Comparison of ENCODE assay signal across 32 cellular contexts in the genomic region with DNA sequence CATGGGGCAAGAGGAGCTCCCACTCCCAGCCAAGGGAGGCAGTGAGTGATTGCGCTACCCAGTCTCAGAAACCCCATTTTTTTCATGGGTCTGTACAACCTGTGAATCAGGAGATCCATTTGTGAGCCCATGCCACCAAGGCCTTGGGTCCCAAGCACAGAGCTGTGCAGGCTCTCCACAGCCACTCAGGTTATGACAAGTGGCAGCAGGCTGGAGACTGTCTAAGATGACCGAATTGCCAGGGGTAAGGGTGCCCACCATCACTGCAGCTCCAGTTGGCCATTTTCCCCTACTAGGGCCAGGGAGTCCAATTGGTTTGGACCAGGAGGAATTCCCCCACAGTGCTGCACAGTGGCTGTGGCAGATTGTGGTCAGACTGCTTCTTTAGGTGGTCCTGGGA.
"Had no signal": no experiment of that assay in that cellular context is flagged by ENCODE, and none has a peak within 500 bp of the region (broad histone marks: within the 10 kb centered on the region; RNA-seq: fewer than 3 reads in every experiment).

No MANE protein-coding gene starts in this region.

- H3K4me1 ChIP-seq: adrenal gland, ascending aorta, body of pancreas, breast epithelium had no signal

- H3K27me3 ChIP-seq: ascending aorta, body of pancreas, brain microvascular endothelial cell, cardiac muscle cell had no signal

- ATAC-seq: activated naive CD4-positive, alpha-beta T cell treated with anti-CD3 and anti-CD28 coated beads, Interleukin-2, amount 50 U/mL, for 72 hours; activated naive CD8-positive, alpha-beta T cell treated with anti-CD3 and anti-CD28 coated beads, Interleukin-2, amount 50 U/mL, for 24 hours; activated T-cell treated with anti-CD3 and anti-CD28 coated beads, Interleukin-2, amount 50 U/mL, for 4 hours; activated T-cell treated with anti-CD3 and anti-CD28 coated beads, Interleukin-2, amount 50 U/mL, for 72 hours; activated T-helper 17 cell treated with anti-CD3 and anti-CD28 coated beads, Interleukin-2, amount 50 U/mL, for 72 hours; body of pancreas had no signal

- H3K9me3 ChIP-seq: adrenal gland, ascending aorta, body of pancreas had no signal

- H3K36me3 ChIP-seq: adrenal gland, ascending aorta, brain microvascular endothelial cell, breast epithelium, cardiac muscle cell had no signal

- DNase-seq: activated effector memory CD4-positive, alpha-beta T cell treated with anti-CD3 and anti-CD28 coated beads, Interleukin-2, amount 50 U/mL, for 16 hours; activated effector memory CD4-positive, alpha-beta T cell treated with Interleukin-2 at 50 U/mL for 16 hours; activated gamma-delta T cell; activated gamma-delta T cell treated with Interleukin-2 at 50 U/mL for 16 hours; activated naive CD4-positive, alpha-beta T cell; activated naive CD4-positive, alpha-beta T cell treated with anti-CD3 and anti-CD28 coated beads for 36 hours; activated naive CD4-positive, alpha-beta T cell treated with anti-CD3 and anti-CD28 coated beads, Interleukin-2, amount 10 ng/mL, durations not matched to agents 7 days and 5 days; activated naive CD4-positive, alpha-beta T cell treated with anti-CD3 and anti-CD28 coated beads, Interleukin-2, amount 50 U/mL, for 16 hours; activated naive CD4-positive, alpha-beta T cell treated with Interleukin-2 at 50 U/mL for 16 hours; activated naive CD8-positive, alpha-beta T cell treated with anti-CD3 and anti-CD28 coated beads for 36 hours; activated naive CD8-positive, alpha-beta T cell treated with anti-CD3 and anti-CD28 coated beads, Interleukin-2, amount 10 ng/mL, durations not matched to agents 7 days and 5 days; activated naive CD8-positive, alpha-beta T cell treated with anti-CD3 and anti-CD28 coated beads, Interleukin-2, amount 50 U/mL, for 24 hours; activated T-cell treated with anti-CD3 and anti-CD28 coated beads, Interleukin-2, amount 50 U/mL, for 1 hour; activated T-cell treated with anti-CD3 and anti-CD28 coated beads, Interleukin-2, amount 50 U/mL, for 24 hours; activated T-cell treated with anti-CD3 and anti-CD28 coated beads, Interleukin-2, amount 50 U/mL, for 4 hours; activated T-cell treated with anti-CD3 and anti-CD28 coated beads, Interleukin-2, amount 50 U/mL, for 48 hours; activated T-cell treated with anti-CD3 and anti-CD28 coated beads, Interleukin-2, amount 50 U/mL, for 72 hours; adrenal gland; amniotic stem cell; amygdala; anterior cingulate cortex; aorta; body of pancreas; brain microvascular endothelial cell; caudate nucleus; central memory CD4-positive, alpha-beta T cell; cerebellar nuclear complex had no signal

- H3K27ac ChIP-seq: adrenal gland, ascending aorta, body of pancreas, brain microvascular endothelial cell, breast epithelium, cardiac muscle cell had no signal

- H3K4me3 ChIP-seq: adrenal gland, ascending aorta, body of pancreas, breast epithelium, cardiac muscle cell had no signal
